Comparison of ENCODE assay signal across 23 cellular contexts in genomic region chr18:70762812-70763211, GRCh38.
DNase-seq lines count a peak whose midpoint lies in the region; ATAC-seq, FAIRE-seq and TF ChIP-seq lines count a peak whose summit lies in the region.
"Had no signal": no experiment of that assay in that cellular context is flagged by ENCODE, and none has a peak within 500 bp of the region (broad histone marks: within the 10 kb centered on the region; RNA-seq: fewer than 3 reads in every experiment).

No MANE protein-coding gene starts in this region.

- ATAC-seq in HepG2, result no peak
- no peak for ATAC-seq in right lobe of liver
- no peak for ATAC-seq in IMR-90 (ENCODE audit: low read depth)
- no peak for ATAC-seq in K562
- no peak for ATAC-seq in HG03025 (IDR thresholded peaks at IDR 0.05; ENCODE audit: low FRiP score, unreplicated experiment)
- ATAC-seq in HG02763 (IDR thresholded peaks at IDR 0.05; ENCODE audit: unreplicated experiment), result no peak
- ATAC-seq: CD8-positive, alpha-beta T cell had no signal

- no peak overlapping the region for H3K27ac ChIP-seq in HepG2 (ENCODE audit: extremely low read length, insufficient read depth, low read length)
- no peak overlapping the region for H3K27ac ChIP-seq in right lobe of liver
- no peak overlapping the region for H3K27ac ChIP-seq in IMR-90 (ENCODE audit: insufficient read depth, low read length)
- H3K27ac ChIP-seq in K562 (ENCODE audit: extremely low read depth, low read depth, low read length), result no peak overlapping the region
- H3K27ac ChIP-seq in ovary, result no peak overlapping the region
- H3K27ac ChIP-seq: BLaER1 treated with 17β-estradiol and CSF1 and Interleukin-3, amounts not matched to agents 10 nM and 100 nM; C4-2B had no signal

- H3K9me3 ChIP-seq in HepG2 (ENCODE audit: low read length) (no peaks in the 10 kb centered on the region), right lobe of liver (no peaks in the 10 kb centered on the region), IMR-90 (ENCODE audit: control insufficient read depth, insufficient read depth, low read length) (peaks cover 9% of the 10 kb centered on the region; the same call in 1 of the 2 replicates), K562 (replicated peaks; ENCODE audit: control insufficient read depth, insufficient read depth, low read depth, low read length) (no peaks in the 10 kb centered on the region), ovary (no peaks in the 10 kb centered on the region)
- H3K9me3 ChIP-seq: Caco-2 had no signal

- no peak overlapping the region for H3K4me3 Mint-ChIP-seq in neural crest cell
- H3K4me3 Mint-ChIP-seq: B cell; CD4-positive, alpha-beta T cell; CD8-positive, alpha-beta T cell had no signal

- dilution Hi-C loops in IMR-90 (cut with HindIII; ENCODE audit: low sequenced_read_pairs, unreplicated experiment), result no loop called here

- no peak overlapping the region for H2BK120ac ChIP-seq in IMR-90 (ENCODE audit: low read depth, low read length)

- DNase-seq in HepG2 (ENCODE audit: low spot score), result no peak
- DNase-seq in right lobe of liver, result no peak
- DNase-seq in IMR-90, result no peak
- DNase-seq in K562 (ENCODE audit: extremely low read depth in 1 of 4, low spot score in 3 of 4), result no peak
- peak; percentile 2 for DNase-seq in neural crest cell (ENCODE audit: low read depth, low spot score)
- no peak for DNase-seq in ovary
- DNase-seq: 8988T; AML-193; Caco-2; Calu3; CD4-positive, alpha-beta T cell; CD8-positive, alpha-beta T cell; DMS79 treated with DMSO at 0.1 percent for 48 hours; GF-D8 had no signal

- no peak overlapping the region for H3K9ac ChIP-seq in HepG2 (ENCODE audit: insufficient read depth, low read depth, low read length)
- H3K9ac ChIP-seq in IMR-90 (ENCODE audit: low read depth, low read length), result no peak overlapping the region
- no peak overlapping the region for H3K9ac ChIP-seq in K562 (ENCODE audit: insufficient read depth in 1 of 2, low read depth in 2 of 2, low read length in 2 of 2)
- H3K9ac ChIP-seq: BLaER1 treated with 17β-estradiol and CSF1 and Interleukin-3, amounts not matched to agents 10 nM and 100 nM had no signal

- H3K79me1 ChIP-seq in IMR-90 (ENCODE audit: low read depth in 1 of 2, low read length in 2 of 2), result no peaks in the 10 kb centered on the region

- WGBS in HepG2 (ENCODE audit: low lambda C conversion rate), result 24% methylated on average over 4 of the region's 4 CpGs
- WGBS in right lobe of liver (ENCODE audit: insufficient coverage, low coverage, low lambda C conversion rate, missing lambda C conversion rate), result 41% methylated on average over 4 of the region's 4 CpGs
- no CpG with 5 or more reads among the region's 4 CpGs for WGBS in IMR-90 (ENCODE audit: extremely low coverage in 2 of 2, insufficient read length in 1 of 2), 2 experiments
- 0% methylated on average over 4 of the region's 4 CpGs for WGBS in K562 (ENCODE audit: insufficient coverage, low coverage, missing lambda C conversion rate)
- WGBS in ovary, 3 donors, result 63 to 67% (median 66%) methylated on average over 4 of the region's 4 CpGs

- H3K9me1 ChIP-seq in IMR-90 (ENCODE audit: insufficient read depth, low read length) (no peaks in the 10 kb centered on the region), K562 (ENCODE audit: control insufficient read depth, insufficient read depth, low read length) (no peaks in the 10 kb centered on the region)

- H2AK9ac ChIP-seq in IMR-90 (replicated peaks; ENCODE audit: low read depth, low read length, poor library complexity), result no peak overlapping the region

- H4K5ac ChIP-seq in IMR-90 (ENCODE audit: low read depth, low read length), result no peak overlapping the region

- no peaks in the 10 kb centered on the region for H4K20me1 ChIP-seq in HepG2 (ENCODE audit: insufficient read depth, low read length)
- no peaks in the 10 kb centered on the region for H4K20me1 ChIP-seq in IMR-90 (ENCODE audit: insufficient read depth, low read length)
- no peaks in the 10 kb centered on the region for H4K20me1 ChIP-seq in K562 (replicated peaks; ENCODE audit: control insufficient read depth, insufficient read depth, low read length)
- H4K20me1 ChIP-seq: BLaER1 treated with 17β-estradiol and CSF1 and Interleukin-3, amounts not matched to agents 10 nM and 100 nM had no signal

- no peaks in the 10 kb centered on the region for H3K36me3 ChIP-seq in HepG2 (replicated peaks in 1 of 2; ENCODE audit: control insufficient read depth in 1 of 2, insufficient read depth in 2 of 2, low read length in 2 of 2)
- H3K36me3 ChIP-seq in right lobe of liver, result no peaks in the 10 kb centered on the region
- H3K36me3 ChIP-seq in IMR-90 (ENCODE audit: control insufficient read depth, insufficient read depth, low read length), result no peaks in the 10 kb centered on the region
- H3K36me3 ChIP-seq in K562 (ENCODE audit: control insufficient read depth, insufficient read depth, low read length), result no peaks in the 10 kb centered on the region
- no peaks in the 10 kb centered on the region for H3K36me3 ChIP-seq in ovary
- H3K36me3 ChIP-seq: BLaER1 treated with 17β-estradiol and CSF1 and Interleukin-3, amounts not matched to agents 10 nM and 100 nM had no signal

- CTCF ChIA-PET in HepG2 (lab: Yijun Ruan, JAX; ENCODE audit: low intra/inter-chr PET ratio, low total read pairs), result no interaction called here
- CTCF ChIA-PET in IMR-90 (lab: Yijun Ruan, JAX), result no interaction called here
- CTCF ChIA-PET in K562 (lab: Yijun Ruan, JAX; ENCODE audit: low intra/inter-chr PET ratio), result no interaction called here

- no peak overlapping the region for H3K56ac ChIP-seq in IMR-90 (ENCODE audit: extremely low read depth, insufficient read depth, low read length)

- H4K91ac ChIP-seq in IMR-90 (ENCODE audit: insufficient read depth, low read depth, low read length), result no peak overlapping the region

- in situ Hi-C loops in HepG2 (cut with HindIII; ENCODE audit: extremely low pct_ligation_motif_present, low pct_unique_long_range_greater_than_20kb) (no loop called here), IMR-90 (cut with MboI; ENCODE audit: low sequenced_read_pairs) (no loop called here), K562 (cut with MboI) (no loop called here)

- no peak overlapping the region for H2AK5ac ChIP-seq in IMR-90 (ENCODE audit: low read depth, low read length)

- no peak overlapping the region for H3K4me2 ChIP-seq in HepG2 (ENCODE audit: low read depth, low read length)
- H3K4me2 ChIP-seq in IMR-90 (ENCODE audit: low read depth, low read length), result no peak overlapping the region
- no peak overlapping the region for H3K4me2 ChIP-seq in K562 (ENCODE audit: insufficient read depth, low read length)

- H2AFZ ChIP-seq in HepG2 (ENCODE audit: low read length) (no peak overlapping the region), IMR-90 (replicated peaks; ENCODE audit: low read length, poor library complexity) (no peak overlapping the region), K562 (ENCODE audit: low read depth, low read length) (no peak overlapping the region)

- H2BK20ac ChIP-seq in IMR-90 (ENCODE audit: low read depth, low read length), result no peak overlapping the region

- H3K4me3 ChIP-seq in HepG2 (replicated peaks in 1 of 3; ENCODE audit: insufficient read depth in 1 of 3, low read depth in 2 of 3, low read length in 3 of 3) (no peak overlapping the region), right lobe of liver (no peak overlapping the region), IMR-90 (ENCODE audit: insufficient read depth, low read depth, low read length) (no peak overlapping the region), K562 (no peak overlapping the region), ovary (no peak overlapping the region)
- H3K4me3 ChIP-seq: BLaER1 treated with 17β-estradiol and CSF1 and Interleukin-3, amounts not matched to agents 10 nM and 100 nM had no signal

- H3K4me1 ChIP-seq in HepG2 (ENCODE audit: insufficient read depth, low read length) (no peaks in the 10 kb centered on the region), right lobe of liver (no peaks in the 10 kb centered on the region), IMR-90 (ENCODE audit: control insufficient read depth, insufficient read depth, low read length) (no peaks in the 10 kb centered on the region), K562 (replicated peaks in 1 of 2; ENCODE audit: control insufficient read depth in 2 of 2, insufficient read depth in 2 of 2, low read length in 2 of 2) (no peaks in the 10 kb centered on the region), ovary (ENCODE audit: insufficient read depth) (no peaks in the 10 kb centered on the region)
- H3K4me1 ChIP-seq: Caco-2 had no signal

- TF ChIP-seq POLR2A in HepG2 (IDR thresholded peaks at IDR 0.05; ENCODE audit: insufficient read depth in 1 of 2, low read depth in 2 of 2, low read length in 2 of 2) (no peak), right lobe of liver (IDR thresholded peaks at IDR 0.05) (no peak), IMR-90 (IDR thresholded peaks at IDR 0.05; ENCODE audit: low read depth, low read length) (no peak), K562 (conservative IDR thresholded peaks at IDR 0.05) (no peak), ovary (IDR thresholded peaks at IDR 0.05) (no peak)

- TF ChIP-seq CTCF in HepG2 (CRISPR knock-in tag; IDR thresholded peaks at IDR 0.05), result no peak
- no peak for TF ChIP-seq CTCF in right lobe of liver (IDR thresholded peaks at IDR 0.05)
- TF ChIP-seq CTCF in IMR-90 (conservative IDR thresholded peaks at IDR 0.05; ENCODE audit: low read depth, low read length), result no peak
- no peak for TF ChIP-seq CTCF in K562 (IDR thresholded peaks at IDR 0.05 in 2 of 3, conservative IDR thresholded peaks at IDR 0.05 in 1 of 3; ENCODE audit: insufficient read depth in 2 of 3, low read depth in 1 of 3, low read length in 3 of 3)
- TF ChIP-seq CTCF in neural crest cell (conservative IDR thresholded peaks at IDR 0.05), result no peak
- no peak for TF ChIP-seq CTCF in ovary (IDR thresholded peaks at IDR 0.05)

- H3K27me3 Mint-ChIP-seq in neural crest cell (ENCODE audit: low read depth), result no peaks in the 10 kb centered on the region
- H3K27me3 Mint-ChIP-seq: B cell; CD4-positive, alpha-beta T cell had no signal

- no peak overlapping the region for H3K18ac ChIP-seq in IMR-90 (ENCODE audit: low read depth, low read length)

- no peak for TF ChIP-seq EP300 in HepG2 (IDR thresholded peaks at IDR 0.05; ENCODE audit: low read depth in 2 of 2, low read length in 2 of 2)
- TF ChIP-seq EP300 in HepG2 (CRISPR knock-in tag; IDR thresholded peaks at IDR 0.05; ENCODE audit: borderline replicate concordance), result no peak
- TF ChIP-seq EP300 in K562 (IDR thresholded peaks at IDR 0.05; ENCODE audit: low read length), result no peak
- TF ChIP-seq EP300 in ovary (IDR thresholded peaks at IDR 0.05), result no peak

- FAIRE-seq in HepG2 (lab: Jason Lieb, UNC) (no peak), K562 (lab: Jason Lieb, UNC) (no peak)
- FAIRE-seq: A204.1, G401.6, GM12891, GM19239 had no signal

- H3K14ac ChIP-seq in IMR-90 (replicated peaks; ENCODE audit: low read depth, low read length), result no peak overlapping the region

- intact Hi-C loops in HepG2 (cut with micrococcal nuclease; ENCODE audit: unreplicated experiment), result no loop called here
- intact Hi-C loops in right lobe of liver (cut with DNase I), result no loop called here
- intact Hi-C loops in IMR-90 (cut with micrococcal nuclease), result no loop called here
- intact Hi-C loops in K562 (cut with micrococcal nuclease), result no loop called here
- intact Hi-C loops in ovary (cut with DNase I), result no loop called here

- no peaks in the 10 kb centered on the region for H3K27me3 ChIP-seq in HepG2 (ENCODE audit: control insufficient read depth in 1 of 2, insufficient read depth in 2 of 2, low read length in 2 of 2)
- H3K27me3 ChIP-seq in right lobe of liver, result no peaks in the 10 kb centered on the region
- no peaks in the 10 kb centered on the region for H3K27me3 ChIP-seq in IMR-90 (ENCODE audit: control insufficient read depth, insufficient read depth, low read length)
- H3K27me3 ChIP-seq in K562 (ENCODE audit: control insufficient read depth in 2 of 2, insufficient read depth in 2 of 2, low read length in 2 of 2), result no peaks in the 10 kb centered on the region
- H3K27me3 ChIP-seq in ovary, result no peaks in the 10 kb centered on the region
- H3K27me3 ChIP-seq: BLaER1 treated with 17β-estradiol and CSF1 and Interleukin-3, amounts not matched to agents 10 nM and 100 nM had no signal

- TF ChIP-seq RAD21 in HepG2 (CRISPR knock-in tag; IDR thresholded peaks at IDR 0.05) (no peak), IMR-90 (IDR thresholded peaks at IDR 0.05; ENCODE audit: low read length) (no peak), K562 (CRISPR knock-in tag; conservative IDR thresholded peaks at IDR 0.05 in 1 of 2, IDR thresholded peaks at IDR 0.05 in 1 of 2) (no peak)

- H2BK5ac ChIP-seq in IMR-90 (ENCODE audit: low read depth, low read length, poor library complexity, severe bottlenecking), result no peak overlapping the region

- no peak overlapping the region for H2BK15ac ChIP-seq in IMR-90 (ENCODE audit: low read depth, low read length)

- H3K4ac ChIP-seq in IMR-90 (ENCODE audit: low read depth, low read length), result no peak overlapping the region

- H3K23ac ChIP-seq in IMR-90 (ENCODE audit: low read depth, low read length), result no peak overlapping the region

- POLR2A ChIA-PET in HepG2 (lab: Yijun Ruan, JAX), result no interaction called here
- POLR2A ChIA-PET in IMR-90 (lab: Charles Lee; ENCODE audit: unreplicated experiment), result no interaction called here
- POLR2A ChIA-PET in K562 (lab: Yijun Ruan, JAX), result no interaction called here

- no peaks in the 10 kb centered on the region for H3K4me1 Mint-ChIP-seq in neural crest cell
- H3K4me1 Mint-ChIP-seq: B cell had no signal

- no peaks in the 10 kb centered on the region for H3K36me3 Mint-ChIP-seq in neural crest cell (ENCODE audit: low read depth)
- H3K36me3 Mint-ChIP-seq: CD8-positive, alpha-beta T cell had no signal

- H3K27ac Mint-ChIP-seq in neural crest cell (ENCODE audit: unreplicated experiment), result no peak overlapping the region
- H3K27ac Mint-ChIP-seq: B cell; CD4-positive, alpha-beta T cell; CD8-positive, alpha-beta T cell had no signal

- no TSS peak for BruUV-seq in HepG2 (replicated peaks; lab: Mats Ljungman, UMichigan)
- no TSS peak for BruUV-seq in IMR-90 (replicated peaks; lab: Mats Ljungman, UMichigan)
- BruUV-seq in K562 (replicated peaks; lab: Mats Ljungman, UMichigan), result no TSS peak

- no peaks in the 10 kb centered on the region for H3K9me3 Mint-ChIP-seq in neural crest cell

- H4K8ac ChIP-seq in IMR-90 (ENCODE audit: low read depth in 2 of 2, low read length in 2 of 2), result no peak overlapping the region

- H3K79me2 ChIP-seq in HepG2 (ENCODE audit: insufficient read depth, low read length) (no peaks in the 10 kb centered on the region), K562 (ENCODE audit: control insufficient read depth, insufficient read depth, low read length) (no peaks in the 10 kb centered on the region)

Comparison
In these comparisons a context has a peak if more than half of its experiments do, and no peak if none do; other contexts are left out.
1. Of the 241 proteins assayed by ChIP-seq in both HepG2 and K562: peak only in HepG2: MAFF and MAFK; only in K562: none; in both: none; in neither: 239.